In genomic region chr11:73982990-73983763, GRCh38 we compare ENCODE assay signal across 8 cellular contexts.
A peak's percentile ranks its signal among the peaks of the same experiment; 100 is the strongest.
DNase-seq lines count a peak whose midpoint lies in the region; ATAC-seq and TF ChIP-seq lines count a peak whose summit lies in the region.

No MANE protein-coding gene starts in this region.

- peak overlapping the region; percentile 95 for H3K27ac ChIP-seq in OCI-LY3 (ENCODE audit: low read length)
- peak overlapping the region; percentile 94 to 99 for H3K27ac ChIP-seq in mucosa of rectum (ENCODE audit: low read depth in 2 of 2, low read length in 2 of 2)

- peak overlapping the region; percentile 99 for H3K9ac ChIP-seq in OCI-LY3 (ENCODE audit: low read length)
- peak overlapping the region; percentile 77 to 87 for H3K9ac ChIP-seq in mucosa of rectum (ENCODE audit: low read depth in 1 of 2, low read length in 2 of 2)

- H3K27me3 ChIP-seq in OCI-LY3 (ENCODE audit: low read depth, low read length) (no peaks in the 10 kb centered on the region), mucosa of rectum (ENCODE audit: control insufficient read depth in 2 of 2, insufficient read depth in 2 of 2, low read length in 2 of 2) (no peaks in the 10 kb centered on the region)

- peaks cover 38% of the 10 kb centered on the region for H3K36me3 ChIP-seq in OCI-LY3 (replicated peaks; ENCODE audit: low read depth, low read length)
- H3K36me3 ChIP-seq in mucosa of rectum (ENCODE audit: control insufficient read depth in 2 of 2, insufficient read depth in 2 of 2, low read length in 2 of 2): peaks cover 3 to 4% of the 10 kb centered on the region in 2 donors

- H3K79me2 ChIP-seq in OCI-LY3 (ENCODE audit: low read length): peaks cover 45% of the 10 kb centered on the region

- ATAC-seq in GM21528 (IDR thresholded peaks at IDR 0.05; ENCODE audit: low FRiP score, unreplicated experiment): peak; percentile 80

- peak overlapping the region; percentile 98 for H3K4me2 ChIP-seq in OCI-LY3 (ENCODE audit: low read length)

- peaks cover 23% of the 10 kb centered on the region for H4K20me1 ChIP-seq in OCI-LY3 (ENCODE audit: insufficient read depth, low read length)

- H2AFZ ChIP-seq in OCI-LY3 (ENCODE audit: low read depth, low read length): peak overlapping the region; percentile 25; the same call in 1 of the 2 replicates

- peak; percentile 86 for DNase-seq in DMS114 treated with DMSO at 0.1 percent for 48 hours (lab: John Stamatoyannopoulos, UW; ENCODE audit: unreplicated experiment)
- peak; percentile 95 for DNase-seq in HuH-7.5 (ENCODE audit: low spot score)
- peak; percentile 85 for DNase-seq in activated T-cell treated with anti-CD3 and anti-CD28 coated beads for 4 hours
- peak; percentile 98 to 99 for DNase-seq in erythroblast (lab: John Stamatoyannopoulos, UW)
- DNase-seq in stimulated activated CD8-positive, alpha-beta memory T cell treated with anti-CD3 and anti-CD28 coated beads, Interleukin-4, amount 100 ng/mL, for 24 hours (ENCODE audit: low read depth): peak; percentile 89

- peak; percentile 99 for TF ChIP-seq POLR2A in erythroblast (IDR thresholded peaks at IDR 0.05; ENCODE audit: low read length)

- peak overlapping the region; percentile 96 for H3K4me3 ChIP-seq in OCI-LY3 (ENCODE audit: low read length)
- peak overlapping the region; percentile 76 to 95 for H3K4me3 ChIP-seq in mucosa of rectum (ENCODE audit: low read length in 2 of 2)

- H3K4me1 ChIP-seq in OCI-LY3 (ENCODE audit: low read length) (peaks cover 58% of the 10 kb centered on the region), mucosa of rectum (ENCODE audit: control insufficient read depth in 2 of 2, insufficient read depth in 2 of 2, low read length in 2 of 2) (peaks cover 28 to 33% of the 10 kb centered on the region in 2 donors)

- no peak for TF ChIP-seq CTCF in OCI-LY3 (IDR thresholded peaks at IDR 0.05; ENCODE audit: low read depth, low read length)

- H3K9me3 ChIP-seq in OCI-LY3 (ENCODE audit: insufficient read depth, low read length) (no peaks in the 10 kb centered on the region), mucosa of rectum (ENCODE audit: control insufficient read depth in 2 of 2, low read length in 2 of 2) (no peaks in the 10 kb centered on the region)

Comparison
In these comparisons a context has a peak if more than half of its experiments do, and no peak if none do; other contexts are left out.
1. Peak in every context shown above with its lines: DNase-seq, ATAC-seq, H3K4me3 ChIP-seq and H3K27ac ChIP-seq.